Comparison of ENCODE assay signal across 6 cellular contexts in the genomic region with DNA sequence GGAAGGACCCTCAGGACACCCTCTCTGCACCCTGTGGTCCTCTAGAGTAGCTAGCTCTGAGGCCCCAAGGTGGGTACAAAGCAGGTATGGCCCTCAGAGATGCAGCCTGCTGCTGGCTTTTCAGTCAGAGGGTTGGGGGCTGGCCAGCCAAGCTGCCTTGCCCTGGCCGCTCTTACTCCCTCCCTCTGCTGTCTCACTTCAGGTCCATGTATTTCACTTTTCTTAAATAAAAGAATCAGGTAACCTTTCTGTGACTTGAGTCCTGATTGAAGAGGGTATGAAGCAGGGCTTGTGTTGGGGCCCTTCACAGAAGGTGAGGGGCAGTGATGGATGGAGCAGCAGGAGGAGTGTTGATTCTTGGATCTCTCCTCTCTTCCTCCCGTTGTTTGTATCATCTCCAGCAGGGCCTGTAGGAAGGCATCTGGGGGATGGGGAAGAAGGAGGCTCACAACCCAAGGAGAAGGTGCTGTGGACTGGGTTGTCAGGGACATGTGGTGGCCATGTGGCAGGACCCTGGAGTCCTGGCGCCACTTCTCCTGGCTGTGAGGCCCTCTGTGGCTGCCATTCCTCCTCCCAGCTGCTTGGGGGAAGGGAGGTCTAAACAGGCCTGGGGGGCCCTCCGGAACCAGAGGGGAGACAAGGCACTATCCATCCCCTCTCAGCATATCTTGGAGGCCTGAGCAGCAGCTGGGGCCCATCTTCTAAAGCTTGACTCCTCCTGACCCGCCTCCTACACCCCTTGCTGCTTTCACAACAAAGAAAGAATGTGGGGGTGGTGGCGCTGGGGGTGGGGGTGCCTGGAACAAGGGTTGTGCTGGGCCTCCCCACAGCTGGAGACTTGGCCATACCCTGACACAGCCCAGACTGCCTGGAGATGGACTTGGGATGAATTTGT. TPM values are rescaled to one million over a fixed set of nuclear protein-coding genes. Genes with fewer than 3 reads are reported as not detected.
DNase-seq lines count a peak whose midpoint lies in the region; ATAC-seq lines count a peak whose summit lies in the region.

No MANE protein-coding gene starts in this region.

- H3K4ac ChIP-seq in trophoblast cell (ENCODE audit: low read depth, low read length), result peak overlapping the region; percentile 37

- H3K27me3 Mint-ChIP-seq in effector memory CD8-positive, alpha-beta T cell, result peaks cover 17 to 34% of the 10 kb centered on the region in 2 donors

- H3K9ac ChIP-seq in HUES64 (ENCODE audit: low read depth, low read length) (peak overlapping the region; percentile 39; the same call in 1 of the 2 replicates), trophoblast cell (ENCODE audit: low read length) (no peak overlapping the region)

- DNase-seq in effector memory CD8-positive, alpha-beta T cell, result no peak
- DNase-seq in trophoblast cell (no peak), DMS114 treated with DMSO at 0.1 percent for 48 hours (lab: John Stamatoyannopoulos, UW; ENCODE audit: unreplicated experiment) (no peak), NOMO-1 (lab: John Stamatoyannopoulos, UW; ENCODE audit: unreplicated experiment in 2 of 2) (no peak)

- H3K36me3 Mint-ChIP-seq in effector memory CD8-positive, alpha-beta T cell (ENCODE audit: insufficient read depth), result peaks cover 13% of the 10 kb centered on the region

- H3K27ac ChIP-seq in HUES64 (ENCODE audit: low read depth, low read length), result peak overlapping the region; percentile 92
- peak overlapping the region; percentile 43 for H3K27ac ChIP-seq in trophoblast cell (ENCODE audit: low read depth, low read length)

- H3K36me3 ChIP-seq in HUES64 (ENCODE audit: insufficient read depth, low read length) (peaks cover 4% of the 10 kb centered on the region), trophoblast cell (ENCODE audit: control insufficient read depth in 1 of 2, insufficient read depth in 2 of 2, low read length in 2 of 2) (peaks cover 23 to 29% of the 10 kb centered on the region in 2 experiments)

- H4K8ac ChIP-seq in trophoblast cell (ENCODE audit: low read depth, low read length), result peak overlapping the region; percentile 9

- H3K4me2 ChIP-seq in trophoblast cell (ENCODE audit: low read length), result peak overlapping the region; percentile 67

- ATAC-seq in effector memory CD8-positive, alpha-beta T cell (replicated peaks), result no peak
- no peak for ATAC-seq in GM19452 (IDR thresholded peaks at IDR 0.05; ENCODE audit: unreplicated experiment)

- H4K12ac ChIP-seq in trophoblast cell (ENCODE audit: low read depth, low read length), result no peak overlapping the region

- H3K4me3 ChIP-seq in HUES64 (ENCODE audit: low read length) (peak overlapping the region; percentile 67), trophoblast cell (ENCODE audit: low read depth, low read length) (no peak overlapping the region)

- peaks cover 24% of the 10 kb centered on the region for H3K79me1 ChIP-seq in trophoblast cell (ENCODE audit: low read length)

- H2BK120ac ChIP-seq in trophoblast cell (ENCODE audit: insufficient read depth, low read length, poor library complexity), result peak overlapping the region; percentile 30

- WGBS in HUES64, result 53% methylated on average over 6 of the region's 6 CpGs
- no CpG with 5 or more reads among the region's 6 CpGs for WGBS in trophoblast cell (ENCODE audit: extremely low coverage, insufficient coverage, insufficient read length)

- no peaks in the 10 kb centered on the region for H3K9me3 Mint-ChIP-seq in effector memory CD8-positive, alpha-beta T cell

- H3K4me3 Mint-ChIP-seq in effector memory CD8-positive, alpha-beta T cell, result peak overlapping the region; percentile 35 to 57

- no peak overlapping the region for H3K27ac Mint-ChIP-seq in effector memory CD8-positive, alpha-beta T cell

- H4K91ac ChIP-seq in trophoblast cell (ENCODE audit: low read depth, low read length), result peak overlapping the region; percentile 68

- H3K9me3 ChIP-seq in HUES64 (ENCODE audit: insufficient read depth, low read depth, low read length) (no peaks in the 10 kb centered on the region), trophoblast cell (ENCODE audit: insufficient read depth, low read depth, low read length) (peaks cover 2% of the 10 kb centered on the region)

- H3K4me1 ChIP-seq in HUES64 (ENCODE audit: insufficient read depth, low read length) (peaks cover 31% of the 10 kb centered on the region), trophoblast cell (ENCODE audit: control insufficient read depth in 1 of 2, insufficient read depth in 2 of 2, low read length in 2 of 2) (peaks cover 22 to 35% of the 10 kb centered on the region in 2 experiments)

- H3K4me1 Mint-ChIP-seq in effector memory CD8-positive, alpha-beta T cell (ENCODE audit: low read depth in 2 of 2), result no peaks in the 10 kb centered on the region

- no peak overlapping the region for H2AFZ ChIP-seq in trophoblast cell (ENCODE audit: insufficient read depth, low read length, poor library complexity)

- peaks cover 38% of the 10 kb centered on the region for H3K79me2 ChIP-seq in trophoblast cell (ENCODE audit: control insufficient read depth, insufficient read depth, low read length, poor library complexity)

- H2AK5ac ChIP-seq in trophoblast cell (ENCODE audit: low read length), result peak overlapping the region; percentile 52

- H3K23ac ChIP-seq in trophoblast cell (ENCODE audit: low read length), result no peak overlapping the region

- H3K27me3 ChIP-seq in HUES64 (ENCODE audit: insufficient read depth, low read length), result no peaks in the 10 kb centered on the region
- no peaks in the 10 kb centered on the region for H3K27me3 ChIP-seq in trophoblast cell (ENCODE audit: insufficient read depth, low read length)

- peak overlapping the region; percentile 54 for H2BK12ac ChIP-seq in trophoblast cell (ENCODE audit: low read length)

- H3K18ac ChIP-seq in trophoblast cell (ENCODE audit: low read length), result peak overlapping the region; percentile 75

- peak overlapping the region; percentile 51 for H2BK5ac ChIP-seq in trophoblast cell (ENCODE audit: low read depth, low read length, poor library complexity)

- H3K14ac ChIP-seq in trophoblast cell (ENCODE audit: low read length), result peak overlapping the region; percentile 37

RNA-seq across cellular contexts. Expression of a gene that starts 1.0 kb away (rescaled TPM):
- polyA plus RNA-seq in HUES64 (2013, experiment 1 of 2), result 81.6 TPM
- 88.8 TPM for polyA plus RNA-seq in HUES64 (2013, experiment 2 of 2)
- 188 and 193 TPM in 2 replicates for polyA plus RNA-seq in trophoblast cell (2013)

RNA-seq across cellular contexts. Expression of a gene that starts 15.7 kb away (rescaled TPM):
- polyA plus RNA-seq in HUES64 (2013, experiment 1 of 2), result 17.2 TPM
- 16.3 TPM for polyA plus RNA-seq in HUES64 (2013, experiment 2 of 2)
- 22.8 and 23.4 TPM in 2 replicates for polyA plus RNA-seq in trophoblast cell (2013)

RNA-seq across cellular contexts. Expression of a gene that starts 15.9 kb away (rescaled TPM):
- 62.2 TPM for polyA plus RNA-seq in HUES64 (2013, experiment 1 of 2)
- polyA plus RNA-seq in HUES64 (2013, experiment 2 of 2), result 59.8 TPM
- polyA plus RNA-seq in trophoblast cell (2013), result 47.4 and 49.7 TPM in 2 replicates

RNA-seq across cellular contexts. Expression of a gene that starts 21.4 kb away (rescaled TPM):
- polyA plus RNA-seq in HUES64 (2013, experiment 1 of 2), result 10.0 TPM
- polyA plus RNA-seq in HUES64 (2013, experiment 2 of 2), result 12.1 TPM
- polyA plus RNA-seq in trophoblast cell (2013), result 22.6 and 22.9 TPM in 2 replicates

RNA-seq across cellular contexts. Expression of a gene that starts 53.7 kb away (rescaled TPM):
- polyA plus RNA-seq in HUES64 (2013, experiment 1 of 2), result 116 TPM
- polyA plus RNA-seq in HUES64 (2013, experiment 2 of 2), result 102 TPM
- polyA plus RNA-seq in trophoblast cell (2013), result 81.7 and 88.1 TPM in 2 replicates
